Comparison of ENCODE assay signal across 8 cellular contexts in the genomic region with DNA sequence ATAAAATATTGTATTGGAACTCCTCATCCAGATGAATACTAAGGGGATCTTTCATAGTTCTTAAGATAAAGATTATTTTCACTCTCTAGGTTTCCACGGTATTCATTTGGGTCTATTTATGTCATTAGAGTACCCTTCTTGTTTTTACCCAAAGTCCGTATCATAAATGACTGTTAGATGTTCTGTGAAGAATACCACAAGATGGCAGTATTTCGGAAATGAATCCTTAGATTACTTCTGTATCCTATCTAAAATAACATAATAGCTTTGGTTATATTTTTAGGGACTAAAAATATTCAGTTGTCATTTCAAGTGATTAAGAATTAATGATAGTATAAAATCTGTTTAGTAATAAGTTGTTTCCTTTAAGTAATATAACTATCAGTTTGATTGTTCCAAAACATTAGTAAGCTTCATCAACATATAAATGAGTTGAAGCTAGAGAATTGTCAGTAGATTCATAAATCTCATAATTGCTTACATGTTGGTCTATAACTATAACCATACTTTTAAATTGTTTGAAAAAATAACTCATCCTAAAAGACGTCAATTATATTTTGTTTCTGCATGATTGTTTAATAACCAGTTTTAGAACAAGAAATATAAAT.
DNase-seq lines count a peak whose midpoint lies in the region; FAIRE-seq and TF ChIP-seq lines count a peak whose summit lies in the region.

No MANE protein-coding gene starts in this region.

- DNase-seq in EL: peak; percentile 0
- DNase-seq in H54 (ENCODE audit: insufficient read length, low spot score): no peak
- DNase-seq in NCI-H146 (lab: John Stamatoyannopoulos, UW): peak; percentile 7
- no peak for DNase-seq in keratinocyte (ENCODE audit: low read depth, low spot score)
- DNase-seq in NCI-H2107 treated with DMSO at 0.1 percent for 48 hours (lab: John Stamatoyannopoulos, UW; ENCODE audit: unreplicated experiment): no peak
- DNase-seq in HuH-7.5 (ENCODE audit: low spot score): no peak
- DNase-seq in nucleus accumbens (lab: John Stamatoyannopoulos, UW): no peak

- no peaks in the 10 kb centered on the region for H3K9me3 ChIP-seq in keratinocyte (ENCODE audit: control insufficient read depth, low read depth, low read length)

- H4K20me1 ChIP-seq in keratinocyte (ENCODE audit: control insufficient read depth, extremely low read depth, insufficient read depth, low read length): no peaks in the 10 kb centered on the region

- no peak overlapping the region for H3K4me2 ChIP-seq in keratinocyte (ENCODE audit: control insufficient read depth, extremely low read depth, insufficient read depth, low read depth, low read length)

- no peaks in the 10 kb centered on the region for H3K4me1 ChIP-seq in keratinocyte (ENCODE audit: control insufficient read depth, extremely low read depth, insufficient read depth, low read length)

- peak; percentile 81 for TF ChIP-seq CTCF in VCaP (conservative IDR thresholded peaks at IDR 0.05)
- peak in 2 of 3 experiments; percentile 16 to 33 for TF ChIP-seq CTCF in keratinocyte (optimal IDR thresholded peaks at IDR 0.05 in 1 of 3, IDR thresholded peaks at IDR 0.05 in 1 of 3, conservative IDR thresholded peaks at IDR 0.05 in 1 of 3; ENCODE audit: extremely low read depth in 1 of 3, insufficient read depth in 2 of 3, low read length in 3 of 3)

- dilution Hi-C loops in keratinocyte (cut with MboI; ENCODE audit: extremely low pct_ligation_motif_present, low sequenced_read_pairs): no loop called here

- no peak overlapping the region for H2AFZ ChIP-seq in keratinocyte (ENCODE audit: control insufficient read depth, low read length)

- no peak overlapping the region for H3K9ac ChIP-seq in keratinocyte (ENCODE audit: control insufficient read depth, extremely low read depth, insufficient read depth, low read length)

- H3K79me2 ChIP-seq in keratinocyte (ENCODE audit: control insufficient read depth, insufficient read depth, low read length): no peaks in the 10 kb centered on the region

- no peaks in the 10 kb centered on the region for H3K9me1 ChIP-seq in keratinocyte (ENCODE audit: control insufficient read depth, extremely low read depth, insufficient read depth, low read length)

- no peak overlapping the region for H3K4me3 ChIP-seq in keratinocyte (ENCODE audit: control insufficient read depth in 2 of 3, extremely low read depth in 1 of 3, insufficient read depth in 2 of 3, low read depth in 1 of 3, low read length in 3 of 3)

- no peaks in the 10 kb centered on the region for H3K27me3 ChIP-seq in keratinocyte (ENCODE audit: control insufficient read depth, extremely low read depth, insufficient read depth, low read length)

- FAIRE-seq in H54 (lab: Jason Lieb, UNC): peak; percentile 45
- no peak for FAIRE-seq in keratinocyte (lab: Jason Lieb, UNC)

- H3K36me3 ChIP-seq in keratinocyte (ENCODE audit: control insufficient read depth in 2 of 2, extremely low read depth in 1 of 2, insufficient read depth in 2 of 2, low read length in 2 of 2): no peaks in the 10 kb centered on the region

- TF ChIP-seq POLR2A in H54 (IDR thresholded peaks at IDR 0.05; ENCODE audit: low read depth, low read length): no peak

- H3K27ac ChIP-seq in VCaP (no peak overlapping the region), keratinocyte (ENCODE audit: control insufficient read depth, insufficient read depth, low read length) (no peak overlapping the region)

Comparison
In these comparisons a context has a peak if more than half of its experiments do, and no peak if none do; other contexts are left out.
1. DNase-seq: peak in EL (single experiment) and NCI-H146 (single experiment); none in H54 (single experiment), keratinocyte (single experiment), NCI-H2107 treated with DMSO at 0.1 percent for 48 hours (single experiment), HuH-7.5 (single experiment) and nucleus accumbens (0 of 56).